Comparison of ENCODE assay signal across 1 cellular context in genomic region chr20:62274332-62275262, GRCh38.
TF ChIP-seq lines count a peak whose summit lies in the region.

No MANE protein-coding gene starts in this region.

TF ChIP-seq in GM23338, 12 proteins besides CTCF, POLR2A, EP300 and RAD21 (continued from another document):
- TF ChIP-seq ZNF462 (CRISPR knock-in tag; IDR thresholded peaks at IDR 0.05) (no peak), ZNF331 (CRISPR knock-in tag; IDR thresholded peaks at IDR 0.05; ENCODE audit: low read depth) (no peak), POLR2AphosphoS5 (IDR thresholded peaks at IDR 0.05; ENCODE audit: low read depth) (no peak), ETS1 (IDR thresholded peaks at IDR 0.05) (no peak), REST (IDR thresholded peaks at IDR 0.05; ENCODE audit: unreplicated experiment) (no peak), STAT1 (IDR thresholded peaks at IDR 0.05; ENCODE audit: unreplicated experiment) (no peak), JUNB (IDR thresholded peaks at IDR 0.05; ENCODE audit: unreplicated experiment) (no peak), ZNF114 (CRISPR knock-in tag; IDR thresholded peaks at IDR 0.05) (no peak), EZH2phosphoT487 (IDR thresholded peaks at IDR 0.05; ENCODE audit: unreplicated experiment) (no peak), NANOG (IDR thresholded peaks at IDR 0.05; ENCODE audit: borderline replicate concordance) (no peak)
